In the genomic region with DNA sequence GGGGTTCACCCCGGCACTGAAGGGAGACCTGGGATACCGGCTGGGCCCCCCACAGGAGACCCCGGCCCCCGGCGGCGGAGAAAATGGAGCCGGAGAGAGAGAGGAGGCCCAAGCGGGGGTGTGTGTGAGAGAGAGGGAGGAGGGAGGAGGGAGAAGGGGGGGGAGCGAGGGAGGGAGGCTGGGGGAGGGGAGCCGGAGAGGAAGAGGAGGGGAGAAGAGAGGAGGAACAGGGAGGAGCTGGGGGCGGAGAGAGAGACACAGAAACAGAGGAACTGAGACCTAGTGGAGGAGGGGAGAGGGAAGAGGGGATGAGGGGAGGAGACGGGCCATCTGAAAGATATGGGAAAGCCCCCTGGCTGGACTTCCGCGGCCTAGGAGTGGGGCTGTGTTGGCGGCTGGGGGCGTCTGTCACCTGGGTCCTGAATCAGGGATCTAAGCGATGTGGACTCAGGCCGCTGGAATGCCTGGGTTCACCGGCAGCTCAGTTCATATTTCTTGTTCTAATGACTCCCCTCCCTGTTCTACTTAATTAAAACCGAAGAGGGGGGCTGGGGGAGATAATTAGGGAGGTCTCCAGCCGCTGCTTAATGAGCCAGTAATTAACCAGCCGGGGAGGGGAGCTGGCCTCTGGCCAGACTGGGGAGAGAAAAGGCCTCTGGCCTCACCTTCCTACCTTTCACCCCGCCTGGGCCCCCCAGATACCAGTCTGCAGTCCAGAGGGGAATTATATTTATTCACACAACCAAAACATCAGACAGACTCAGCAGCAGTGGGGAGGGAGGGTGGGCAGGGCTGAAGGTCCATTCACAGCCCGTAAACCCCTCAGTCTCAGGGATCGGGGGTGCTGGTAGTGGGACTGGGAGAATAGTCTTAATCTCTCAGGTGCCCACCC, we compare ENCODE assay signal across 1 cellular context.
TF ChIP-seq lines count a peak whose summit lies in the region.

A gene with protein sequence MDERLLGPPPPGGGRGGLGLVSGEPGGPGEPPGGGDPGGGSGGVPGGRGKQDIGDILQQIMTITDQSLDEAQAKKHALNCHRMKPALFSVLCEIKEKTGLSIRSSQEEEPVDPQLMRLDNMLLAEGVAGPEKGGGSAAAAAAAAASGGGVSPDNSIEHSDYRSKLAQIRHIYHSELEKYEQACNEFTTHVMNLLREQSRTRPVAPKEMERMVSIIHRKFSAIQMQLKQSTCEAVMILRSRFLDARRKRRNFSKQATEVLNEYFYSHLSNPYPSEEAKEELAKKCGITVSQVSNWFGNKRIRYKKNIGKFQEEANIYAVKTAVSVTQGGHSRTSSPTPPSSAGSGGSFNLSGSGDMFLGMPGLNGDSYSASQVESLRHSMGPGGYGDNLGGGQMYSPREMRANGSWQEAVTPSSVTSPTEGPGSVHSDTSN (minus strand): TSS at position 149 of the 892 bp plus-strand sequence. CDS start 287 bp downstream, outside the sequence.

TF ChIP-seq in K562, 482 proteins besides CTCF, POLR2A, EP300 and RAD21 (continued from another document and continues in another):
- TF ChIP-seq, protein P1, sequence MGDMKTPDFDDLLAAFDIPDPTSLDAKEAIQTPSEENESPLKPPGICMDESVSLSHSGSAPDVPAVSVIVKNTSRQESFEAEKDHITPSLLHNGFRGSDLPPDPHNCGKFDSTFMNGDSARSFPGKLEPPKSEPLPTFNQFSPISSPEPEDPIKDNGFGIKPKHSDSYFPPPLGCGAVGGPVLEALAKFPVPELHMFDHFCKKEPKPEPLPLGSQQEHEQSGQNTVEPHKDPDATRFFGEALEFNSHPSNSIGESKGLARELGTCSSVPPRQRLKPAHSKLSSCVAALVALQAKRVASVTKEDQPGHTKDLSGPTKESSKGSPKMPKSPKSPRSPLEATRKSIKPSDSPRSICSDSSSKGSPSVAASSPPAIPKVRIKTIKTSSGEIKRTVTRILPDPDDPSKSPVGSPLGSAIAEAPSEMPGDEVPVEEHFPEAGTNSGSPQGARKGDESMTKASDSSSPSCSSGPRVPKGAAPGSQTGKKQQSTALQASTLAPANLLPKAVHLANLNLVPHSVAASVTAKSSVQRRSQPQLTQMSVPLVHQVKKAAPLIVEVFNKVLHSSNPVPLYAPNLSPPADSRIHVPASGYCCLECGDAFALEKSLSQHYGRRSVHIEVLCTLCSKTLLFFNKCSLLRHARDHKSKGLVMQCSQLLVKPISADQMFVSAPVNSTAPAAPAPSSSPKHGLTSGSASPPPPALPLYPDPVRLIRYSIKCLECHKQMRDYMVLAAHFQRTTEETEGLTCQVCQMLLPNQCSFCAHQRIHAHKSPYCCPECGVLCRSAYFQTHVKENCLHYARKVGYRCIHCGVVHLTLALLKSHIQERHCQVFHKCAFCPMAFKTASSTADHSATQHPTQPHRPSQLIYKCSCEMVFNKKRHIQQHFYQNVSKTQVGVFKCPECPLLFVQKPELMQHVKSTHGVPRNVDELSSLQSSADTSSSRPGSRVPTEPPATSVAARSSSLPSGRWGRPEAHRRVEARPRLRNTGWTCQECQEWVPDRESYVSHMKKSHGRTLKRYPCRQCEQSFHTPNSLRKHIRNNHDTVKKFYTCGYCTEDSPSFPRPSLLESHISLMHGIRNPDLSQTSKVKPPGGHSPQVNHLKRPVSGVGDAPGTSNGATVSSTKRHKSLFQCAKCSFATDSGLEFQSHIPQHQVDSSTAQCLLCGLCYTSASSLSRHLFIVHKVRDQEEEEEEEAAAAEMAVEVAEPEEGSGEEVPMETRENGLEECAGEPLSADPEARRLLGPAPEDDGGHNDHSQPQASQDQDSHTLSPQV (IDR thresholded peaks at IDR 0.05) = peak; percentile 35; the same call in 1 of the 2 replicates
- TF ChIP-seq TBL1XR1 (IDR thresholded peaks at IDR 0.05; ENCODE audit: low read length in 2 of 2) = peak in 1 of 2 experiments; percentile 51; a peak in 1 of 4 replicates
- peak in 1 of 2 experiments; percentile 84; a peak in 2 of 4 replicates for TF ChIP-seq HDAC1 (IDR thresholded peaks at IDR 0.05)
- 0 out of 2 replicates have a peak, but pooled peaks have one; percentile 29 for TF ChIP-seq FOSL1 (tag; conservative IDR thresholded peaks at IDR 0.05)
- peak; percentile 96 for TF ChIP-seq GATAD2A (IDR thresholded peaks at IDR 0.05)
- no peak for TF ChIP-seq TAF7 (tag; IDR thresholded peaks at IDR 0.05)
- peak; percentile 34; the same call in 1 of the 2 replicates for TF ChIP-seq SIN3B (IDR thresholded peaks at IDR 0.05; ENCODE audit: low read depth)
- TF ChIP-seq, protein P2, sequence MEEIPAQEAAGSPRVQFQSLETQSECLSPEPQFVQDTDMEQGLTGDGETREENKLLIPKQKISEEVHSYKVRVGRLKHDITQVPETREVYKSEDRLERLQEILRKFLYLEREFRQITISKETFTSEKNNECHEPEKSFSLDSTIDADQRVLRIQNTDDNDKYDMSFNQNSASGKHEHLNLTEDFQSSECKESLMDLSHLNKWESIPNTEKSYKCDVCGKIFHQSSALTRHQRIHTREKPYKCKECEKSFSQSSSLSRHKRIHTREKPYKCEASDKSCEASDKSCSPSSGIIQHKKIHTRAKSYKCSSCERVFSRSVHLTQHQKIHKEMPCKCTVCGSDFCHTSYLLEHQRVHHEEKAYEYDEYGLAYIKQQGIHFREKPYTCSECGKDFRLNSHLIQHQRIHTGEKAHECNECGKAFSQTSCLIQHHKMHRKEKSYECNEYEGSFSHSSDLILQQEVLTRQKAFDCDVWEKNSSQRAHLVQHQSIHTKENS (CRISPR knock-in tag; IDR thresholded peaks at IDR 0.05) = no peak
- peak; percentile 94 for TF ChIP-seq EGR1 (conservative IDR thresholded peaks at IDR 0.05)
- TF ChIP-seq FUS (optimal IDR thresholded peaks at IDR 0.05; ENCODE audit: low read depth, low read length) = no peak
- 0 out of 2 replicates have a peak, but pooled peaks have one; percentile 33 for TF ChIP-seq RBFOX2 (IDR thresholded peaks at IDR 0.05; ENCODE audit: low read depth, low read length)
- TF ChIP-seq, protein P3, sequence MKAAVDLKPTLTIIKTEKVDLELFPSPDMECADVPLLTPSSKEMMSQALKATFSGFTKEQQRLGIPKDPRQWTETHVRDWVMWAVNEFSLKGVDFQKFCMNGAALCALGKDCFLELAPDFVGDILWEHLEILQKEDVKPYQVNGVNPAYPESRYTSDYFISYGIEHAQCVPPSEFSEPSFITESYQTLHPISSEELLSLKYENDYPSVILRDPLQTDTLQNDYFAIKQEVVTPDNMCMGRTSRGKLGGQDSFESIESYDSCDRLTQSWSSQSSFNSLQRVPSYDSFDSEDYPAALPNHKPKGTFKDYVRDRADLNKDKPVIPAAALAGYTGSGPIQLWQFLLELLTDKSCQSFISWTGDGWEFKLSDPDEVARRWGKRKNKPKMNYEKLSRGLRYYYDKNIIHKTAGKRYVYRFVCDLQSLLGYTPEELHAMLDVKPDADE (conservative IDR thresholded peaks at IDR 0.05; ENCODE audit: control insufficient read depth, low read depth, low read length) = peak; percentile 35; the same call in 1 of the 2 replicates
- TF ChIP-seq ZC3H8 (IDR thresholded peaks at IDR 0.05) = no peak
- TF ChIP-seq MXI1 (IDR thresholded peaks at IDR 0.05; ENCODE audit: low read depth, low read length) = no peak
- TF ChIP-seq ARID2 (IDR thresholded peaks at IDR 0.05) = peak; percentile 5; the same call in 1 of the 2 replicates
- TF ChIP-seq SETDB1 (IDR thresholded peaks at IDR 0.05; ENCODE audit: low read length) = no peak
- TF ChIP-seq PHF21A (IDR thresholded peaks at IDR 0.05; ENCODE audit: borderline replicate concordance, low read depth) = 0 out of 2 replicates have a peak, but pooled peaks have one; percentile 21
- no peak for TF ChIP-seq ZFP1 (CRISPR knock-in tag; IDR thresholded peaks at IDR 0.05)
- TF ChIP-seq TCF3 (CRISPR knock-in tag; IDR thresholded peaks at IDR 0.05) = no peak
- no peak for TF ChIP-seq SIRT6 (IDR thresholded peaks at IDR 0.05; ENCODE audit: low read depth, low read length)
- TF ChIP-seq, protein P4, sequence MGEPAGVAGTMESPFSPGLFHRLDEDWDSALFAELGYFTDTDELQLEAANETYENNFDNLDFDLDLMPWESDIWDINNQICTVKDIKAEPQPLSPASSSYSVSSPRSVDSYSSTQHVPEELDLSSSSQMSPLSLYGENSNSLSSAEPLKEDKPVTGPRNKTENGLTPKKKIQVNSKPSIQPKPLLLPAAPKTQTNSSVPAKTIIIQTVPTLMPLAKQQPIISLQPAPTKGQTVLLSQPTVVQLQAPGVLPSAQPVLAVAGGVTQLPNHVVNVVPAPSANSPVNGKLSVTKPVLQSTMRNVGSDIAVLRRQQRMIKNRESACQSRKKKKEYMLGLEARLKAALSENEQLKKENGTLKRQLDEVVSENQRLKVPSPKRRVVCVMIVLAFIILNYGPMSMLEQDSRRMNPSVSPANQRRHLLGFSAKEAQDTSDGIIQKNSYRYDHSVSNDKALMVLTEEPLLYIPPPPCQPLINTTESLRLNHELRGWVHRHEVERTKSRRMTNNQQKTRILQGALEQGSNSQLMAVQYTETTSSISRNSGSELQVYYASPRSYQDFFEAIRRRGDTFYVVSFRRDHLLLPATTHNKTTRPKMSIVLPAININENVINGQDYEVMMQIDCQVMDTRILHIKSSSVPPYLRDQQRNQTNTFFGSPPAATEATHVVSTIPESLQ (CRISPR knock-in tag; IDR thresholded peaks at IDR 0.05) = no peak
- TF ChIP-seq ZNF766 (CRISPR knock-in tag; conservative IDR thresholded peaks at IDR 0.05) = 0 out of 2 replicates have a peak, but pooled peaks have one; percentile 26
- TF ChIP-seq ZNF75A (CRISPR knock-in tag; IDR thresholded peaks at IDR 0.05) = 0 out of 2 replicates have a peak, but pooled peaks have one; percentile 8
- TF ChIP-seq, protein P5, sequence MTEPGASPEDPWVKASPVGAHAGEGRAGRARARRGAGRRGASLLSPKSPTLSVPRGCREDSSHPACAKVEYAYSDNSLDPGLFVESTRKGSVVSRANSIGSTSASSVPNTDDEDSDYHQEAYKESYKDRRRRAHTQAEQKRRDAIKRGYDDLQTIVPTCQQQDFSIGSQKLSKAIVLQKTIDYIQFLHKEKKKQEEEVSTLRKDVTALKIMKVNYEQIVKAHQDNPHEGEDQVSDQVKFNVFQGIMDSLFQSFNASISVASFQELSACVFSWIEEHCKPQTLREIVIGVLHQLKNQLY (CRISPR knock-in tag; conservative IDR thresholded peaks at IDR 0.05) = no peak
- TF ChIP-seq, protein P6, sequence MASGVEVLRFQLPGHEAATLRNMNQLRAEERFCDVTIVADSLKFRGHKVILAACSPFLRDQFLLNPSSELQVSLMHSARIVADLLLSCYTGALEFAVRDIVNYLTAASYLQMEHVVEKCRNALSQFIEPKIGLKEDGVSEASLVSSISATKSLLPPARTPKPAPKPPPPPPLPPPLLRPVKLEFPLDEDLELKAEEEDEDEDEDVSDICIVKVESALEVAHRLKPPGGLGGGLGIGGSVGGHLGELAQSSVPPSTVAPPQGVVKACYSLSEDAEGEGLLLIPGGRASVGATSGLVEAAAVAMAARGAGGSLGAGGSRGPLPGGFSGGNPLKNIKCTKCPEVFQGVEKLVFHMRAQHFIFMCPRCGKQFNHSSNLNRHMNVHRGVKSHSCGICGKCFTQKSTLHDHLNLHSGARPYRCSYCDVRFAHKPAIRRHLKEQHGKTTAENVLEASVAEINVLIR (CRISPR knock-in tag; IDR thresholded peaks at IDR 0.05) = no peak
- TF ChIP-seq, protein P7, sequence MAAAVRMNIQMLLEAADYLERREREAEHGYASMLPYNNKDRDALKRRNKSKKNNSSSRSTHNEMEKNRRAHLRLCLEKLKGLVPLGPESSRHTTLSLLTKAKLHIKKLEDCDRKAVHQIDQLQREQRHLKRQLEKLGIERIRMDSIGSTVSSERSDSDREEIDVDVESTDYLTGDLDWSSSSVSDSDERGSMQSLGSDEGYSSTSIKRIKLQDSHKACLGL (CRISPR knock-in tag; IDR thresholded peaks at IDR 0.05; ENCODE audit: borderline replicate concordance, poor library complexity, severe bottlenecking) = no peak
- TF ChIP-seq ARID1B (IDR thresholded peaks at IDR 0.05) = peak; percentile 79
- TF ChIP-seq, protein P8, sequence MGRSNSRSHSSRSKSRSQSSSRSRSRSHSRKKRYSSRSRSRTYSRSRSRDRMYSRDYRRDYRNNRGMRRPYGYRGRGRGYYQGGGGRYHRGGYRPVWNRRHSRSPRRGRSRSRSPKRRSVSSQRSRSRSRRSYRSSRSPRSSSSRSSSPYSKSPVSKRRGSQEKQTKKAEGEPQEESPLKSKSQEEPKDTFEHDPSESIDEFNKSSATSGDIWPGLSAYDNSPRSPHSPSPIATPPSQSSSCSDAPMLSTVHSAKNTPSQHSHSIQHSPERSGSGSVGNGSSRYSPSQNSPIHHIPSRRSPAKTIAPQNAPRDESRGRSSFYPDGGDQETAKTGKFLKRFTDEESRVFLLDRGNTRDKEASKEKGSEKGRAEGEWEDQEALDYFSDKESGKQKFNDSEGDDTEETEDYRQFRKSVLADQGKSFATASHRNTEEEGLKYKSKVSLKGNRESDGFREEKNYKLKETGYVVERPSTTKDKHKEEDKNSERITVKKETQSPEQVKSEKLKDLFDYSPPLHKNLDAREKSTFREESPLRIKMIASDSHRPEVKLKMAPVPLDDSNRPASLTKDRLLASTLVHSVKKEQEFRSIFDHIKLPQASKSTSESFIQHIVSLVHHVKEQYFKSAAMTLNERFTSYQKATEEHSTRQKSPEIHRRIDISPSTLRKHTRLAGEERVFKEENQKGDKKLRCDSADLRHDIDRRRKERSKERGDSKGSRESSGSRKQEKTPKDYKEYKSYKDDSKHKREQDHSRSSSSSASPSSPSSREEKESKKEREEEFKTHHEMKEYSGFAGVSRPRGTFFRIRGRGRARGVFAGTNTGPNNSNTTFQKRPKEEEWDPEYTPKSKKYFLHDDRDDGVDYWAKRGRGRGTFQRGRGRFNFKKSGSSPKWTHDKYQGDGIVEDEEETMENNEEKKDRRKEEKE (IDR thresholded peaks at IDR 0.05; ENCODE audit: borderline replicate concordance in 1 of 2, control insufficient read depth in 1 of 2, low read depth in 2 of 2, low read length in 1 of 2) = no peak
